Comparison of ENCODE assay signal across 18 cellular contexts in genomic region chr15:25545017-25545416, GRCh38.
A peak's percentile ranks its signal among the peaks of the same experiment; 100 is the strongest.
DNase-seq lines count a peak whose midpoint lies in the region; ATAC-seq, FAIRE-seq and TF ChIP-seq lines count a peak whose summit lies in the region.
"Had no signal": no experiment of that assay in that cellular context is flagged by ENCODE, and none has a peak within 500 bp of the region (broad histone marks: within the 10 kb centered on the region; RNA-seq: fewer than 3 reads in every experiment).

No MANE protein-coding gene starts in this region.

- ATAC-seq in heart left ventricle = peak in 3 of 4 donors; percentile 34 to 60 (median 47)
- no peak for ATAC-seq in GM21390 (IDR thresholded peaks at IDR 0.05; ENCODE audit: unreplicated experiment)

- H3K27ac ChIP-seq in heart left ventricle = no peak overlapping the region
- no peak overlapping the region for H3K27ac ChIP-seq in right atrium auricular region
- H3K27ac ChIP-seq: parathyroid adenoma had no signal

- H3K4me3 ChIP-seq in heart left ventricle = no peak overlapping the region
- no peak overlapping the region for H3K4me3 ChIP-seq in right atrium auricular region

- FAIRE-seq in urothelium cell line (lab: Jason Lieb, UNC) = peak; percentile 82
- FAIRE-seq: D721Med, GM18507, GM19239 had no signal

- no peak for TF ChIP-seq CTCF in heart left ventricle (IDR thresholded peaks at IDR 0.05)
- TF ChIP-seq CTCF in right atrium auricular region (IDR thresholded peaks at IDR 0.05) = no peak

- no peak for TF ChIP-seq POLR2A in heart left ventricle (IDR thresholded peaks at IDR 0.05)

- H3K27me3 ChIP-seq in heart left ventricle (no peaks in the 10 kb centered on the region), right atrium auricular region (no peaks in the 10 kb centered on the region)

- intact Hi-C loops in heart left ventricle (cut with DNase I) = no loop called here

- H3K4me1 ChIP-seq in heart left ventricle (peaks cover 0 to 24% (median 2%) of the 10 kb centered on the region in 12 donors), right atrium auricular region (peaks cover 0 to 15% of the 10 kb centered on the region in 2 donors)
- H3K4me1 ChIP-seq: parathyroid adenoma had no signal

- DNase-seq in heart left ventricle (no peak), right atrium auricular region (ENCODE audit: low spot score) (no peak), SW480 (ENCODE audit: low spot score) (peak; percentile 27), glomerular visceral epithelial cell (ENCODE audit: extremely low spot score) (peak; percentile 2), urothelium cell line (ENCODE audit: low spot score) (peak; percentile 72), HuH-7 (ENCODE audit: low spot score) (no peak)
- DNase-seq in activated CD8-positive, alpha-beta memory T cell treated with anti-CD3 and anti-CD28 coated beads, Interleukin-2, amount 50 U/mL, for 48 hours = no peak
- DNase-seq: central memory CD4-positive, alpha-beta T cell; glutamatergic neuron; KBM-7; NCI-H1436 treated with DMSO at 0.1 percent for 48 hours; NCI-H446 treated with DMSO at 0.1 percent for 48 hours; substantia nigra had no signal

- H3K36me3 ChIP-seq in heart left ventricle (no peaks in the 10 kb centered on the region), right atrium auricular region (no peaks in the 10 kb centered on the region)

- WGBS in heart left ventricle, 4 donors = 45 to 71% (median 54%) methylated on average over 1 of the region's 1 CpG

- H3K9me3 ChIP-seq in heart left ventricle (no peaks in the 10 kb centered on the region), right atrium auricular region (no peaks in the 10 kb centered on the region)

Comparison
In these comparisons a context has a peak if more than half of its experiments do, and no peak if none do; other contexts are left out.
1. DNase-seq: peak in SW480 (single experiment), glomerular visceral epithelial cell (single experiment) and urothelium cell line (single experiment); none in heart left ventricle (0 of 5), right atrium auricular region (single experiment), HuH-7 (single experiment) and activated CD8-positive, alpha-beta memory T cell treated with anti-CD3 and anti-CD28 coated beads, Interleukin-2, amount 50 U/mL, for 48 hours (single experiment).